In genomic region chr12:88969127-88969526, GRCh38 we compare ENCODE assay signal across 22 cellular contexts.
DNase-seq lines count a peak whose midpoint lies in the region; ATAC-seq and TF ChIP-seq lines count a peak whose summit lies in the region.
"Had no signal": no experiment of that assay in that cellular context is flagged by ENCODE, and none has a peak within 500 bp of the region (broad histone marks: within the 10 kb centered on the region; RNA-seq: fewer than 3 reads in every experiment).

No MANE protein-coding gene starts in this region.

- H4K12ac ChIP-seq in trophoblast cell (ENCODE audit: low read depth, low read length) = no peak overlapping the region

- H2AK5ac ChIP-seq in trophoblast cell (ENCODE audit: low read length) = no peak overlapping the region

- H3K79me2 ChIP-seq in GM23338 (replicated peaks; ENCODE audit: insufficient read depth) (no peaks in the 10 kb centered on the region), HCT116 (ENCODE audit: insufficient read depth, low read length) (peaks cover 53% of the 10 kb centered on the region), trophoblast cell (ENCODE audit: control insufficient read depth, insufficient read depth, low read length, poor library complexity) (no peaks in the 10 kb centered on the region)

- intact Hi-C loops in HCT116 (cut with micrococcal nuclease) = loop anchor here (10.0 kb wide), 1 partner anchor 394 kb away; no protein-coding TSS in a partner anchor
- intact Hi-C loops in activated CD4-positive, alpha-beta T cell treated with anti-CD3 and anti-CD28 coated beads, Interleukin-2, amount 10 ng/mL, durations not matched to agents 24 days and 14 days (cut with micrococcal nuclease) = no loop called here

- POLR2A ChIA-PET in HCT116 (lab: Charles Lee) = interaction anchor here (0.6 to 3.1 kb wide), 8 partner anchors 9 to 389 kb away, joined by 3 to 12 read pairs (median 6); partner anchors contain the start of gene KITLG
- POLR2A ChIA-PET in WTC11 (lab: Charles Lee) = no interaction called here

- H3K4me3 Mint-ChIP-seq in GM23338 (no peak overlapping the region), WTC11 (no peak overlapping the region)
- H3K4me3 Mint-ChIP-seq in activated CD4-positive, alpha-beta T cell treated with anti-CD3 and anti-CD28 coated beads, Interleukin-2, amount 10 ng/mL, durations not matched to agents 24 days and 14 days = no peak overlapping the region
- H3K4me3 Mint-ChIP-seq: CD14-positive monocyte; CD4-positive, alpha-beta memory T cell; CD4-positive, CD25-positive, alpha-beta regulatory T cell; CD8-positive, alpha-beta memory T cell had no signal

- no peak overlapping the region for H4K91ac ChIP-seq in trophoblast cell (ENCODE audit: low read depth, low read length)

- H3K4me2 ChIP-seq in GM23338 = no peak overlapping the region
- H3K4me2 ChIP-seq in HCT116 (ENCODE audit: low read length) = peak overlapping the region; percentile 60
- H3K4me2 ChIP-seq in trophoblast cell (ENCODE audit: low read length) = no peak overlapping the region
- H3K4me2 ChIP-seq: BLaER1 had no signal

- H3K9ac ChIP-seq in HCT116 (ENCODE audit: low read length) = peak overlapping the region; percentile 37
- H3K9ac ChIP-seq in trophoblast cell (ENCODE audit: low read length) = no peak overlapping the region
- H3K9ac ChIP-seq: BLaER1 had no signal

- H3K27me3 Mint-ChIP-seq in GM23338 (ENCODE audit: insufficient read depth, low read depth, poor library complexity) (no peaks in the 10 kb centered on the region), WTC11 (ENCODE audit: low read depth) (no peaks in the 10 kb centered on the region)
- peaks cover 14% of the 10 kb centered on the region for H3K27me3 Mint-ChIP-seq in activated CD4-positive, alpha-beta T cell treated with anti-CD3 and anti-CD28 coated beads, Interleukin-2, amount 10 ng/mL, durations not matched to agents 24 days and 14 days

- TF ChIP-seq RAD21 in HCT116 (IDR thresholded peaks at IDR 0.05; ENCODE audit: low read depth) = peak; percentile 15; the same call in 1 of the 2 replicates

- H3K4me3 ChIP-seq in GM23338 (no peak overlapping the region), HCT116 (replicated peaks in 1 of 2; ENCODE audit: low read depth in 1 of 2, low read length in 2 of 2) (peak overlapping the region; percentile 41 to 45), trophoblast cell (ENCODE audit: low read depth, low read length) (no peak overlapping the region)
- H3K4me3 ChIP-seq: BLaER1 had no signal

- H3K36me3 ChIP-seq in GM23338 (ENCODE audit: insufficient read depth) = no peaks in the 10 kb centered on the region
- H3K36me3 ChIP-seq in HCT116 (ENCODE audit: control insufficient read depth in 1 of 2, insufficient read depth in 2 of 2, low read length in 2 of 2) = peaks cover 0 to 8% of the 10 kb centered on the region in 2 experiments; a peak in 2 of 4 replicates
- no peaks in the 10 kb centered on the region for H3K36me3 ChIP-seq in trophoblast cell (ENCODE audit: control insufficient read depth in 1 of 2, insufficient read depth in 2 of 2, low read length in 2 of 2)
- H3K36me3 ChIP-seq: BE2C, BLaER1 had no signal

- TF ChIP-seq CTCF in GM23338 (conservative IDR thresholded peaks at IDR 0.05; ENCODE audit: low read depth in 2 of 2) (no peak), HCT116 (IDR thresholded peaks at IDR 0.05 in 2 of 3, conservative IDR thresholded peaks at IDR 0.05 in 1 of 3; ENCODE audit: borderline replicate concordance in 1 of 3, insufficient read depth in 1 of 3, low read depth in 2 of 3, low read length in 2 of 3) (no peak), WTC11 (IDR thresholded peaks at IDR 0.05) (no peak)

- no peak overlapping the region for H4K8ac ChIP-seq in trophoblast cell (ENCODE audit: low read depth, low read length)

- H3K4me1 Mint-ChIP-seq in GM23338 (no peaks in the 10 kb centered on the region), WTC11 (no peaks in the 10 kb centered on the region; the same call in 1 of the 2 replicates)
- H3K4me1 Mint-ChIP-seq in activated CD4-positive, alpha-beta T cell treated with anti-CD3 and anti-CD28 coated beads, Interleukin-2, amount 10 ng/mL, durations not matched to agents 24 days and 14 days = no peaks in the 10 kb centered on the region
- H3K4me1 Mint-ChIP-seq: CD14-positive monocyte; CD4-positive, alpha-beta memory T cell; CD4-positive, CD25-positive, alpha-beta regulatory T cell; CD8-positive, alpha-beta memory T cell had no signal

- ATAC-seq in GM23338 (no peak), HCT116 (peak; percentile 71), WTC11 (no peak; the same call in 1 of the 2 replicates), GM21423 (IDR thresholded peaks at IDR 0.05; ENCODE audit: unreplicated experiment) (no peak)

- H3K9me3 ChIP-seq in HCT116 (ENCODE audit: control insufficient read depth in 1 of 2, insufficient read depth in 1 of 2, low read depth in 1 of 2, low read length in 2 of 2) (no peaks in the 10 kb centered on the region), trophoblast cell (ENCODE audit: insufficient read depth, low read depth, low read length) (no peaks in the 10 kb centered on the region)
- H3K9me3 ChIP-seq: BE2C, BLaER1 had no signal

- DNase-seq in GM23338 (ENCODE audit: low spot score) (no peak), HCT116 (ENCODE audit: low read depth, low spot score) (no peak), WTC11 (ENCODE audit: low spot score) (no peak), trophoblast cell (no peak), amniotic stem cell (lab: John Stamatoyannopoulos, UW) (no peak)
- DNase-seq in activated CD4-positive, alpha-beta T cell treated with anti-CD3 and anti-CD28 coated beads, Interleukin-2, amount 10 ng/mL, durations not matched to agents 24 days and 14 days = no peak
- DNase-seq: 8988T; ACHN; BE2C; C1 segment of cervical spinal cord; CD4-positive, alpha-beta memory T cell; CD4-positive, CD25-positive, alpha-beta regulatory T cell; CD8-positive, alpha-beta memory T cell; COR-L47; DMS 273 treated with DMSO at 0.1 percent for 48 hours; DMS153; DMS53; DMS79 treated with DMSO at 0.1 percent for 48 hours; GF-D8 had no signal

- no CpG with 5 or more reads among the region's 5 CpGs for WGBS in trophoblast cell (ENCODE audit: extremely low coverage, insufficient coverage, insufficient read length)

- no peaks in the 10 kb centered on the region; the same call in 1 of the 2 replicates for H3K9me2 ChIP-seq in GM23338 (ENCODE audit: insufficient read depth)
- no peaks in the 10 kb centered on the region for H3K9me2 ChIP-seq in HCT116 (ENCODE audit: insufficient read depth)

- H3K14ac ChIP-seq in trophoblast cell (ENCODE audit: low read length) = no peak overlapping the region

- H3K4ac ChIP-seq in trophoblast cell (ENCODE audit: low read depth, low read length) = no peak overlapping the region

- BruUV-seq in HCT116 (replicated peaks; lab: Mats Ljungman, UMichigan) = no TSS peak

- H3K27me3 ChIP-seq in GM23338 (ENCODE audit: insufficient read depth) (no peaks in the 10 kb centered on the region), HCT116 (ENCODE audit: insufficient read depth, low read length) (no peaks in the 10 kb centered on the region), trophoblast cell (ENCODE audit: insufficient read depth, low read length) (no peaks in the 10 kb centered on the region)
- H3K27me3 ChIP-seq: BE2C, BLaER1 had no signal

- no peak overlapping the region for H3K18ac ChIP-seq in trophoblast cell (ENCODE audit: low read length)

- H4K20me1 ChIP-seq in GM23338 (replicated peaks; ENCODE audit: insufficient read depth) = no peaks in the 10 kb centered on the region
- H4K20me1 ChIP-seq in HCT116 (ENCODE audit: insufficient read depth) = no peaks in the 10 kb centered on the region
- H4K20me1 ChIP-seq: BLaER1 had no signal

- no peaks in the 10 kb centered on the region for H3F3A ChIP-seq in GM23338 (replicated peaks; ENCODE audit: low read depth)

- H3K9me3 Mint-ChIP-seq in GM23338 (no peaks in the 10 kb centered on the region), WTC11 (no peaks in the 10 kb centered on the region)
- H3K9me3 Mint-ChIP-seq in activated CD4-positive, alpha-beta T cell treated with anti-CD3 and anti-CD28 coated beads, Interleukin-2, amount 10 ng/mL, durations not matched to agents 24 days and 14 days = no peaks in the 10 kb centered on the region
- H3K9me3 Mint-ChIP-seq: CD14-positive monocyte; CD8-positive, alpha-beta memory T cell had no signal

- RAD21 ChIA-PET in HCT116 (lab: Charles Lee; ENCODE audit: low non-redundant PET in 1 of 2, low total read pairs in 2 of 2, uncharacterized antibody in 2 of 2, unreplicated experiment in 2 of 2) = no interaction called here

- H3K4me1 ChIP-seq in GM23338 (ENCODE audit: insufficient read depth) (no peaks in the 10 kb centered on the region), HCT116 (ENCODE audit: control insufficient read depth in 1 of 2, insufficient read depth in 2 of 2, low read length in 2 of 2) (peaks cover 29 to 80% of the 10 kb centered on the region in 2 experiments), trophoblast cell (ENCODE audit: control insufficient read depth in 1 of 2, insufficient read depth in 2 of 2, low read length in 2 of 2) (no peaks in the 10 kb centered on the region)
- H3K4me1 ChIP-seq: BE2C, BLaER1 had no signal

- CTCF ChIA-PET in HCT116 (lab: Charles Lee) = no interaction called here
- CTCF ChIA-PET in WTC11 (lab: Charles Lee) = interaction anchor here (0.5 to 0.9 kb wide), 2 partner anchors 71 to 576 kb away, joined by 4 to 5 read pairs; no protein-coding TSS in a partner anchor

- H2BK5ac ChIP-seq in trophoblast cell (ENCODE audit: low read depth, low read length, poor library complexity) = no peak overlapping the region

- H3K23ac ChIP-seq in trophoblast cell (ENCODE audit: low read length) = peak overlapping the region; percentile 98

- no peak overlapping the region for H3K27ac ChIP-seq in GM23338 (ENCODE audit: low read depth)
- peak overlapping the region; percentile 75 for H3K27ac ChIP-seq in HCT116 (ENCODE audit: low read depth, low read length)
- no peak overlapping the region for H3K27ac ChIP-seq in trophoblast cell (ENCODE audit: low read depth, low read length)
- H3K27ac ChIP-seq: BLaER1 had no signal

- no peak overlapping the region for H3K27ac Mint-ChIP-seq in GM23338
- no peak overlapping the region for H3K27ac Mint-ChIP-seq in WTC11
- no peak overlapping the region for H3K27ac Mint-ChIP-seq in activated CD4-positive, alpha-beta T cell treated with anti-CD3 and anti-CD28 coated beads, Interleukin-2, amount 10 ng/mL, durations not matched to agents 24 days and 14 days
- H3K27ac Mint-ChIP-seq: CD14-positive monocyte; CD4-positive, alpha-beta memory T cell; CD4-positive, CD25-positive, alpha-beta regulatory T cell; CD8-positive, alpha-beta memory T cell had no signal

- H3K79me1 ChIP-seq in trophoblast cell (ENCODE audit: low read length) = no peaks in the 10 kb centered on the region

- no peak overlapping the region for H2BK120ac ChIP-seq in trophoblast cell (ENCODE audit: insufficient read depth, low read length, poor library complexity)

- H3K36me3 Mint-ChIP-seq in GM23338 (ENCODE audit: low read depth) (no peaks in the 10 kb centered on the region), WTC11 (no peaks in the 10 kb centered on the region)
- no peaks in the 10 kb centered on the region for H3K36me3 Mint-ChIP-seq in activated CD4-positive, alpha-beta T cell treated with anti-CD3 and anti-CD28 coated beads, Interleukin-2, amount 10 ng/mL, durations not matched to agents 24 days and 14 days (ENCODE audit: low read depth)
- H3K36me3 Mint-ChIP-seq: CD14-positive monocyte; CD4-positive, alpha-beta memory T cell; CD4-positive, CD25-positive, alpha-beta regulatory T cell; CD8-positive, alpha-beta memory T cell had no signal

- peak overlapping the region; percentile 40; the same call in 1 of the 2 replicates for H2AFZ ChIP-seq in GM23338
- H2AFZ ChIP-seq in HCT116 (ENCODE audit: low read depth, low read length, poor library complexity, severe bottlenecking) = no peak overlapping the region
- no peak overlapping the region for H2AFZ ChIP-seq in trophoblast cell (ENCODE audit: insufficient read depth, low read length, poor library complexity)

- TF ChIP-seq POLR2A in HCT116 (IDR thresholded peaks at IDR 0.05; ENCODE audit: borderline replicate concordance, extremely low read depth, insufficient read depth, insufficient read length) = no peak

- no peak overlapping the region for H2BK12ac ChIP-seq in trophoblast cell (ENCODE audit: low read length)

Comparison
In these comparisons a context has a peak if more than half of its experiments do, and no peak if none do; other contexts are left out.
1. H3K4me3 ChIP-seq: peak in HCT116 (2 of 2); none in GM23338 (single experiment) and trophoblast cell (single experiment).